Comparison of ENCODE assay signal across 1 cellular context in the genomic region with DNA sequence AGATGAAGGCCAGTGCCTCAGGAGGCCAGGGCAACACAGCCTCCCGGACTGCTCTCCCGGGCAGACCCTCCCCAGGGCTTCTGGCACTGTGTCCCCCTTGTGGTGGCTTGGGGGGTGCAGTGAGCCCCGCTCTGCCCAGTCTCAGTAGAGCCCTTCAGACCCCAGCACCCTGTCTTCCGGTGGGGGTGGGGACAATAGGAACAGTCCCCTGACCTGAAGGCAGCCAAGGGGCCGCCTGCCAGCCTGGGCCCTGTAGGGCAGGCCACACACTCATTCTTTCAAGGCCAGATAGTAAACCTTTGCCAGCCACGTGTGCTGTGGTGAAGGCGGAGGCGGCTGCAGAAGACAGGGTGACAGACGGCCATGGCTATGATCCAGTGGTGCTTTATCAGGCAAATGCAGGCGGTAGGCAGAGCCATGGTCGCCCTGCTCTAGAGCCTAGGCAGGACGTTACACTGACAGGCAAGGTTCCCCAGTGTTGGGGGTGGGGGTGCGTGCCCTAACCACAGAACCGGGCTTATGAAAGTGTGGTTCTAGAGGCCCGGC.
TF ChIP-seq lines count a peak whose summit lies in the region.

No MANE protein-coding gene starts in this region.

TF ChIP-seq in GM12878, 131 proteins besides CTCF, POLR2A, EP300 and RAD21 (continued from another document):
- TF ChIP-seq, protein P1, sequence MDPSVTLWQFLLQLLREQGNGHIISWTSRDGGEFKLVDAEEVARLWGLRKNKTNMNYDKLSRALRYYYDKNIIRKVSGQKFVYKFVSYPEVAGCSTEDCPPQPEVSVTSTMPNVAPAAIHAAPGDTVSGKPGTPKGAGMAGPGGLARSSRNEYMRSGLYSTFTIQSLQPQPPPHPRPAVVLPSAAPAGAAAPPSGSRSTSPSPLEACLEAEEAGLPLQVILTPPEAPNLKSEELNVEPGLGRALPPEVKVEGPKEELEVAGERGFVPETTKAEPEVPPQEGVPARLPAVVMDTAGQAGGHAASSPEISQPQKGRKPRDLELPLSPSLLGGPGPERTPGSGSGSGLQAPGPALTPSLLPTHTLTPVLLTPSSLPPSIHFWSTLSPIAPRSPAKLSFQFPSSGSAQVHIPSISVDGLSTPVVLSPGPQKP (IDR thresholded peaks at IDR 0.05; ENCODE audit: low read depth, low read length): no peak
